ENCODE assay signal across 8 cellular contexts in genomic region chr16:12801511-12802042, GRCh38. TPM values are rescaled to one million over a fixed set of nuclear protein-coding genes. Genes with fewer than 3 reads are reported as not detected.
DNase-seq lines count a peak whose midpoint lies in the region; ATAC-seq, FAIRE-seq and TF ChIP-seq lines count a peak whose summit lies in the region.

No MANE protein-coding gene starts in this region.

- peak overlapping the region; percentile 85 for H3K4me2 ChIP-seq in hepatocyte

- H3K79me2 ChIP-seq in hepatocyte = peaks cover 52% of the 10 kb centered on the region

- ATAC-seq in HG02885 (IDR thresholded peaks at IDR 0.05; ENCODE audit: poor library complexity, unreplicated experiment) (peak; percentile 51), HG03520 (IDR thresholded peaks at IDR 0.05; ENCODE audit: unreplicated experiment) (no peak)

- POLR2A ChIA-PET in CD4-positive, alpha-beta memory T cell (lab: Charles Lee; ENCODE audit: partially characterized antibody) = interaction anchor here (0.6 kb wide), 1 partner anchor 797 kb away, joined by 3 read pairs; no protein-coding TSS in a partner anchor

- no peak for TF ChIP-seq CTCF in hepatocyte (IDR thresholded peaks at IDR 0.05; ENCODE audit: poor library complexity)

- no peaks in the 10 kb centered on the region for H3K9me2 ChIP-seq in hepatocyte (replicated peaks; ENCODE audit: insufficient read depth)

- intact Hi-C loops in CD4-positive, alpha-beta memory T cell (cut with micrococcal nuclease) = loop anchor here (5.0 kb wide), 2 partner anchors 719 to 884 kb away; partner anchors contain the start of gene GSPT1
- intact Hi-C loops in activated T-helper 1 cell treated with anti-CD3 and anti-CD28 coated beads, Interleukin-12 subunit alpha, Interleukin-12 subunit beta, Interleukin-2, Interleukin-4 antibody, amounts not matched to agents 30 ng/mL and 10 ng/mL and 1 ng/mL, durations not matched to agents 14 hours and 24 hours and 36 hours (cut with micrococcal nuclease) = loop anchor here (2.0 to 5.0 kb wide), 4 partner anchors 344 to 1059 kb away; partner anchors contain the start of gene TXNDC11

- no peak overlapping the region for H2AFZ ChIP-seq in hepatocyte

- peak overlapping the region; percentile 3 to 75 (median 54) for H3K4me3 Mint-ChIP-seq in CD4-positive, alpha-beta memory T cell
- peak overlapping the region; percentile 93 for H3K4me3 Mint-ChIP-seq in activated T-helper 1 cell treated with anti-CD3 and anti-CD28 coated beads, Interleukin-12 subunit alpha, Interleukin-12 subunit beta, Interleukin-2, Interleukin-4 antibody, amounts not matched to agents 30 ng/mL and 10 ng/mL and 1 ng/mL, durations not matched to agents 14 hours and 24 hours and 36 hours

- no peaks in the 10 kb centered on the region for H3K9me3 ChIP-seq in CD4-positive, alpha-beta memory T cell (ENCODE audit: control insufficient read depth in 1 of 2, low read length in 2 of 2)
- H3K9me3 ChIP-seq in hepatocyte (ENCODE audit: low read depth) = no peaks in the 10 kb centered on the region

- H3K4me1 ChIP-seq in CD4-positive, alpha-beta memory T cell (ENCODE audit: insufficient read depth, low read length) = peaks cover 18% of the 10 kb centered on the region
- H3K4me1 ChIP-seq in hepatocyte (ENCODE audit: insufficient read depth) = peaks cover 18% of the 10 kb centered on the region

- H3K36me3 Mint-ChIP-seq in CD4-positive, alpha-beta memory T cell = peaks cover 6 to 8% of the 10 kb centered on the region in 2 donors
- peaks cover 4% of the 10 kb centered on the region for H3K36me3 Mint-ChIP-seq in activated T-helper 1 cell treated with anti-CD3 and anti-CD28 coated beads, Interleukin-12 subunit alpha, Interleukin-12 subunit beta, Interleukin-2, Interleukin-4 antibody, amounts not matched to agents 30 ng/mL and 10 ng/mL and 1 ng/mL, durations not matched to agents 14 hours and 24 hours and 36 hours (ENCODE audit: low read depth)

- peak overlapping the region in 3 of 7 donors; percentile 38 to 68 (median 65) for H3K27ac Mint-ChIP-seq in CD4-positive, alpha-beta memory T cell
- peak overlapping the region; percentile 77 for H3K27ac Mint-ChIP-seq in activated T-helper 1 cell treated with anti-CD3 and anti-CD28 coated beads, Interleukin-12 subunit alpha, Interleukin-12 subunit beta, Interleukin-2, Interleukin-4 antibody, amounts not matched to agents 30 ng/mL and 10 ng/mL and 1 ng/mL, durations not matched to agents 14 hours and 24 hours and 36 hours

- no peak overlapping the region for H3K27ac ChIP-seq in CD4-positive, alpha-beta memory T cell (ENCODE audit: low read depth, low read length)
- peak overlapping the region; percentile 66 for H3K27ac ChIP-seq in hepatocyte

- FAIRE-seq in urothelium cell line (lab: Jason Lieb, UNC) = no peak

- WGBS in hepatocyte (ENCODE audit: low lambda C conversion rate, missing lambda C conversion rate) = 46% methylated on average over 4 of the region's 4 CpGs

- no peaks in the 10 kb centered on the region for H4K20me1 ChIP-seq in hepatocyte (ENCODE audit: insufficient read depth, poor library complexity, severe bottlenecking)

- no peak for DNase-seq in CD4-positive, alpha-beta memory T cell
- peak; percentile 14 for DNase-seq in activated T-helper 1 cell treated with anti-CD3 and anti-CD28 coated beads, Interleukin-12 subunit alpha, Interleukin-12 subunit beta, Interleukin-2, Interleukin-4 antibody, amounts not matched to agents 30 ng/mL and 10 ng/mL and 1 ng/mL, durations not matched to agents 14 hours and 24 hours and 36 hours (ENCODE audit: low spot score)
- DNase-seq in hepatocyte (ENCODE audit: low spot score) (no peak), urothelium cell line (ENCODE audit: low spot score) (peak; percentile 14), putamen (ENCODE audit: low spot score) (no peak), NCI-H1436 (lab: John Stamatoyannopoulos, UW) (no peak)

- no peak overlapping the region for H3K4me3 ChIP-seq in CD4-positive, alpha-beta memory T cell (ENCODE audit: low read length in 2 of 2)
- H3K4me3 ChIP-seq in hepatocyte = no peak overlapping the region

- H3K27me3 ChIP-seq in CD4-positive, alpha-beta memory T cell (ENCODE audit: insufficient read depth, low read length) = no peaks in the 10 kb centered on the region
- H3K27me3 ChIP-seq in hepatocyte = no peaks in the 10 kb centered on the region

- no peaks in the 10 kb centered on the region for H3K36me3 ChIP-seq in CD4-positive, alpha-beta memory T cell (ENCODE audit: insufficient read depth, low read length)
- no peaks in the 10 kb centered on the region for H3K36me3 ChIP-seq in hepatocyte (replicated peaks; ENCODE audit: insufficient read depth, low read depth)

- H3K4me1 Mint-ChIP-seq in CD4-positive, alpha-beta memory T cell = peaks cover 15 to 36% (median 20%) of the 10 kb centered on the region in 4 donors
- peaks cover 26% of the 10 kb centered on the region for H3K4me1 Mint-ChIP-seq in activated T-helper 1 cell treated with anti-CD3 and anti-CD28 coated beads, Interleukin-12 subunit alpha, Interleukin-12 subunit beta, Interleukin-2, Interleukin-4 antibody, amounts not matched to agents 30 ng/mL and 10 ng/mL and 1 ng/mL, durations not matched to agents 14 hours and 24 hours and 36 hours (ENCODE audit: low read depth)

- H3K9me3 Mint-ChIP-seq in CD4-positive, alpha-beta memory T cell = peaks cover 0 to 2% (median 0%) of the 10 kb centered on the region in 8 donors
- H3K9me3 Mint-ChIP-seq in activated T-helper 1 cell treated with anti-CD3 and anti-CD28 coated beads, Interleukin-12 subunit alpha, Interleukin-12 subunit beta, Interleukin-2, Interleukin-4 antibody, amounts not matched to agents 30 ng/mL and 10 ng/mL and 1 ng/mL, durations not matched to agents 14 hours and 24 hours and 36 hours = no peaks in the 10 kb centered on the region

- CTCF ChIA-PET in CD4-positive, alpha-beta memory T cell (lab: Charles Lee; ENCODE audit: partially characterized antibody) = no interaction called here

- no peaks in the 10 kb centered on the region for H3K27me3 Mint-ChIP-seq in CD4-positive, alpha-beta memory T cell
- H3K27me3 Mint-ChIP-seq in activated T-helper 1 cell treated with anti-CD3 and anti-CD28 coated beads, Interleukin-12 subunit alpha, Interleukin-12 subunit beta, Interleukin-2, Interleukin-4 antibody, amounts not matched to agents 30 ng/mL and 10 ng/mL and 1 ng/mL, durations not matched to agents 14 hours and 24 hours and 36 hours (ENCODE audit: insufficient read depth) = no peaks in the 10 kb centered on the region

RNA-seq across cellular contexts. Expression of gene CPPED1, which starts 2.1 kb away (rescaled TPM):
- 1 to 10 TPM; 7.6 to 7.9 TPM for total RNA-seq in CD4-positive, alpha-beta memory T cell
- 10 to 100 TPM in 1 of 2 donors, 1 to 10 TPM in 1; 9.9 to 12.2 TPM for polyA plus RNA-seq in CD4-positive, alpha-beta memory T cell
- 5.0 and 5.4 TPM in 2 replicates for total RNA-seq in activated T-helper 1 cell treated with anti-CD3 and anti-CD28 coated beads, Interleukin-12 subunit alpha, Interleukin-12 subunit beta, Interleukin-2, Interleukin-4 antibody, amounts not matched to agents 30 ng/mL and 10 ng/mL and 1 ng/mL, durations not matched to agents 14 hours and 24 hours and 36 hours
- total RNA-seq in hepatocyte = 27.2 and 29.9 TPM in 2 replicates
- 22.5 and 28.6 TPM in 2 replicates for polyA plus RNA-seq in hepatocyte

Comparison
In these comparisons a context has a peak if more than half of its experiments do, and no peak if none do; other contexts are left out.
1. DNase-seq: peak in activated T-helper 1 cell treated with anti-CD3 and anti-CD28 coated beads, Interleukin-12 subunit alpha, Interleukin-12 subunit beta, Interleukin-2, Interleukin-4 antibody, amounts not matched to agents 30 ng/mL and 10 ng/mL and 1 ng/mL, durations not matched to agents 14 hours and 24 hours and 36 hours (single experiment) and urothelium cell line (single experiment); none in CD4-positive, alpha-beta memory T cell (0 of 5), hepatocyte (single experiment), putamen (single experiment) and NCI-H1436 (single experiment).